ENCODE assay signal across 22 cellular contexts in genomic region chr5:195401-196160, GRCh38. TPM values are rescaled to one million over a fixed set of nuclear protein-coding genes. Genes with fewer than 3 reads are reported as not detected.
DNase-seq lines count a peak whose midpoint lies in the region; ATAC-seq and TF ChIP-seq lines count a peak whose summit lies in the region.
"Had no signal": no experiment of that assay in that cellular context is flagged by ENCODE, and none has a peak within 500 bp of the region (broad histone marks: within the 10 kb centered on the region; RNA-seq: fewer than 3 reads in every experiment).

No MANE protein-coding gene starts in this region.

- H3K4me1 ChIP-seq in H9 (ENCODE audit: insufficient read depth, low read length) (no peaks in the 10 kb centered on the region), spleen (peaks cover 0 to 15% (median 11%) of the 10 kb centered on the region in 6 donors)
- H3K4me1 ChIP-seq: breast epithelium had no signal

- no peak overlapping the region for H3K4me2 ChIP-seq in H9 (ENCODE audit: insufficient read depth, insufficient read length, low read length)

- no peak overlapping the region for H2BK15ac ChIP-seq in H9 (ENCODE audit: low read depth, low read length)

- no peak for ATAC-seq in GM21447 (IDR thresholded peaks at IDR 0.05; ENCODE audit: unreplicated experiment)
- ATAC-seq in GM19351 (IDR thresholded peaks at IDR 0.05; ENCODE audit: unreplicated experiment): no peak

- no peak overlapping the region for H3K18ac ChIP-seq in H9 (ENCODE audit: insufficient read length, low read depth, low read length)

- no peak overlapping the region for H3K4ac ChIP-seq in H9 (ENCODE audit: low read depth, low read length)

- no peak overlapping the region for H4K5ac ChIP-seq in H9 (ENCODE audit: insufficient read length, low read depth, low read length)

- H3K27ac ChIP-seq in H9 (ENCODE audit: insufficient read length, low read depth, low read length) (no peak overlapping the region), spleen (no peak overlapping the region)
- H3K27ac ChIP-seq: breast epithelium, Peyer's patch had no signal

- H2BK120ac ChIP-seq in H9 (ENCODE audit: low read depth, low read length, poor library complexity, severe bottlenecking): no peak overlapping the region

- H4K91ac ChIP-seq in H9 (ENCODE audit: insufficient read length, low read depth, low read length): no peak overlapping the region

- H3T11ph ChIP-seq in H9 (ENCODE audit: low read length): no peak overlapping the region

- H3K4me3 ChIP-seq in WI38 (ENCODE audit: low read depth, low read length) (no peak overlapping the region), spleen (no peak overlapping the region)
- H3K4me3 ChIP-seq: breast epithelium, Peyer's patch had no signal

- intact Hi-C loops in spleen (cut with DNase I; ENCODE audit: low total_unique reads): no loop called here

- H3K36me3 Mint-ChIP-seq in H9 (ENCODE audit: insufficient read depth in 1 of 3, low read depth in 3 of 3): peaks cover 0 to 2% (median 0%) of the 10 kb centered on the region in 3 experiments; a peak in 2 of 7 replicates
- H3K36me3 Mint-ChIP-seq: activated naive CD4-positive, alpha-beta T cell treated with anti-CD3 and anti-CD28 coated beads, Interleukin-2, amount 50 U/mL, for 24 hours; CD4-positive, alpha-beta memory T cell had no signal

- no peaks in the 10 kb centered on the region for H3K23me2 ChIP-seq in H9 (ENCODE audit: insufficient read length, low read depth, low read length, poor library complexity, severe bottlenecking)

- H3K56ac ChIP-seq in H9 (ENCODE audit: insufficient read length, low read depth, low read length): no peak overlapping the region

- H2AK5ac ChIP-seq in H9 (ENCODE audit: insufficient read length, low read length): no peak overlapping the region

- no peak overlapping the region for H3K23ac ChIP-seq in H9 (ENCODE audit: insufficient read length, low read depth, low read length)

- no peak overlapping the region for H2AFZ ChIP-seq in H9 (ENCODE audit: low read length)

- H3K9me3 Mint-ChIP-seq in H9: no peaks in the 10 kb centered on the region
- H3K9me3 Mint-ChIP-seq: activated naive CD4-positive, alpha-beta T cell treated with anti-CD3 and anti-CD28 coated beads, Interleukin-2, amount 50 U/mL, for 24 hours had no signal

- no peak overlapping the region for H4K8ac ChIP-seq in H9 (replicated peaks; ENCODE audit: insufficient read length, low read depth, low read length)

- H3K27me3 Mint-ChIP-seq in H9 (ENCODE audit: low read depth): peaks cover 3% of the 10 kb centered on the region
- H3K27me3 Mint-ChIP-seq: activated naive CD4-positive, alpha-beta T cell treated with anti-CD3 and anti-CD28 coated beads, Interleukin-2, amount 50 U/mL, for 24 hours had no signal

- TF ChIP-seq CTCF in H9 (conservative IDR thresholded peaks at IDR 0.05): peak; percentile 51
- 0 out of 2 replicates have a peak, but pooled peaks have one; percentile 4 for TF ChIP-seq CTCF in WI38 (IDR thresholded peaks at IDR 0.05; ENCODE audit: low read depth, low read length)
- no peak for TF ChIP-seq CTCF in spleen (IDR thresholded peaks at IDR 0.05 in 8 of 11, conservative IDR thresholded peaks at IDR 0.05 in 3 of 11)

- no peak overlapping the region for H3K14ac ChIP-seq in H9 (ENCODE audit: insufficient read depth, low read length)

- H3K27ac Mint-ChIP-seq in H9: peak overlapping the region in 1 of 3 experiments; percentile 6; a peak in 1 of 7 replicates
- H3K27ac Mint-ChIP-seq: activated naive CD4-positive, alpha-beta T cell treated with anti-CD3 and anti-CD28 coated beads, Interleukin-2, amount 50 U/mL, for 24 hours; CD4-positive, alpha-beta memory T cell had no signal

- H4K20me1 ChIP-seq in H9 (ENCODE audit: control insufficient read depth, insufficient read depth, insufficient read length): no peaks in the 10 kb centered on the region

- H3K27me3 ChIP-seq in H9 (ENCODE audit: insufficient read depth, low read length) (no peaks in the 10 kb centered on the region), spleen (replicated peaks in 1 of 7) (peaks cover 0 to 32% (median 14%) of the 10 kb centered on the region in 7 donors)
- H3K27me3 ChIP-seq: breast epithelium, Peyer's patch had no signal

- H3K79me2 ChIP-seq in H9 (ENCODE audit: insufficient read depth, low read length): no peaks in the 10 kb centered on the region

- H2BK20ac ChIP-seq in H9 (ENCODE audit: low read depth, low read length, poor library complexity, severe bottlenecking): no peak overlapping the region

- no peaks in the 10 kb centered on the region for H3K9me3 ChIP-seq in H9 (ENCODE audit: control insufficient read depth, low read depth, low read length)
- H3K9me3 ChIP-seq in spleen: no peaks in the 10 kb centered on the region
- H3K9me3 ChIP-seq: breast epithelium, Peyer's patch had no signal

- no peak overlapping the region for H2BK12ac ChIP-seq in H9 (ENCODE audit: insufficient read length, low read depth, low read length)

- peaks cover 5% of the 10 kb centered on the region in 2 experiments; a peak in 3 of 4 replicates for H3K4me1 Mint-ChIP-seq in H9
- H3K4me1 Mint-ChIP-seq: activated naive CD4-positive, alpha-beta T cell treated with anti-CD3 and anti-CD28 coated beads, Interleukin-2, amount 50 U/mL, for 24 hours; CD4-positive, alpha-beta memory T cell had no signal

- DNase-seq in H9 (no peak), iPS-NIHi7 (ENCODE audit: extremely low spot score) (peak; percentile 67), spleen (peak; percentile 67), CD1c-positive myeloid dendritic cell (ENCODE audit: extremely low spot score) (no peak)
- DNase-seq: activated CD4-positive, CD25-positive, alpha-beta regulatory T cell; activated CD8-positive, alpha-beta memory T cell treated with anti-CD3 and anti-CD28 coated beads, Interleukin-2, amount 50 U/mL, for 48 hours; CD4-positive, alpha-beta memory T cell; effector memory CD4-positive, alpha-beta T cell; NCI-H1694; NCI-H524; stimulated activated CD4-positive, alpha-beta T cell treated with anti-CD3 and anti-CD28 coated beads, Interleukin-12 subunit alpha, Interleukin-12 subunit beta, amount 100 ng/mL, for 4 hours; T-helper 1 cell had no signal

- TF ChIP-seq POLR2A in spleen (IDR thresholded peaks at IDR 0.05): no peak

- WGBS in H9 (ENCODE audit: extremely low coverage, insufficient read length, low lambda C conversion rate): no CpG with 5 or more reads among the region's 33 CpGs
- 80 to 87% (median 82%) methylated on average over 33 of the region's 33 CpGs for WGBS in spleen, 5 donors

- no peak overlapping the region for H3K9ac ChIP-seq in H9 (ENCODE audit: extremely low read depth, insufficient read length, low read length)

- H3K79me1 ChIP-seq in H9 (ENCODE audit: insufficient read depth, low read depth, low read length, poor library complexity, severe bottlenecking): no peaks in the 10 kb centered on the region

- H2BK5ac ChIP-seq in H9 (ENCODE audit: insufficient read length, low read length): no peak overlapping the region

- H3K4me3 Mint-ChIP-seq in H9: no peak overlapping the region
- H3K4me3 Mint-ChIP-seq: activated naive CD4-positive, alpha-beta T cell treated with anti-CD3 and anti-CD28 coated beads, Interleukin-2, amount 50 U/mL, for 24 hours; CD4-positive, alpha-beta memory T cell had no signal

- peaks cover 0 to 15% (median 0%) of the 10 kb centered on the region in 6 donors for H3K36me3 ChIP-seq in spleen
- H3K36me3 ChIP-seq: breast epithelium, Peyer's patch had no signal

RNA-seq across cellular contexts. Expression of gene LRRC14B, which starts 4.3 kb away (rescaled TPM):
- not detected in 2 replicates for total RNA-seq in H9 (2021)
- not detected for total RNA-seq in spleen
- polyA plus RNA-seq in spleen: under 1 TPM in 1 of 3 donors, not detected in 2; 0.10 TPM
- total RNA-seq: CD4-positive, alpha-beta memory T cell; fibroblast of villous mesenchyme; G401; M059J; osteocyte; Peyer's patch had no signal

RNA-seq across cellular contexts. Expression of gene CCDC127, which starts 22.4 kb away (rescaled TPM):
- total RNA-seq in H9 (2021) (9.0 and 9.4 TPM in 2 replicates), spleen (1 to 10 TPM; 2.8 to 8.9 (median 5.7) TPM)
- 1 to 10 TPM; 1.2 to 2.6 (median 1.8) TPM for polyA plus RNA-seq in spleen

RNA-seq across cellular contexts. Expression of gene SDHA, which starts 22.5 kb away (rescaled TPM):
- total RNA-seq in H9 (2021) (78.7 and 84.8 TPM in 2 replicates), spleen (100 to 1,000 TPM in 6 of 7 donors, 10 to 100 TPM in 1; 91.9 to 135 (median 122) TPM)
- polyA plus RNA-seq in spleen: 10 to 100 TPM; 58.6 to 86.0 (median 62.3) TPM

Comparison
In these comparisons a context has a peak if more than half of its experiments do, and no peak if none do; other contexts are left out.
1. DNase-seq: peak in iPS-NIHi7 (single experiment) and spleen (single experiment); none in H9 (single experiment) and CD1c-positive myeloid dendritic cell (single experiment).
2. CTCF ChIP-seq: peak in H9 (single experiment) and WI38 (single experiment); none in spleen (0 of 11).